29 cellular contexts compared by ENCODE assay signal in the genomic region with DNA sequence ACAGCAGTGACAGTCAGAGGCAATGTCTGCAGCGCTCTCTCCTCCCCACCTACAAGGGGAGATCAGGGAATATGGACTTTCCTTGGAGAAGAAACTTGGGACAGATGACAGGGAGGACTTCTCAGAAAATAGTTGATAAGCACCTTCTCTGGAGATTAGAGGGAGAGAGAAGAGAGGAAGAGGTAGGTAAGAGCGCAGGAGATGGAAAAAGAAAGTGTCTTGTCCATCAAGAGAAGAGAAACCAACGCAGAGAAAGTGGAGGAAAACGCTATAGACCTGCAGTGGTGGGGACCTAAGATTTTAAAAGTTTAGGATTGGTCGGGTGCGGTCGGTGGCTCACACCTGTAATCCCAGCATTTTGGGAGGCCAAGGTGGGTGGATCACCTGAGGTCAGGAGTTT.
"Had no signal": no experiment of that assay in that cellular context is flagged by ENCODE, and none has a peak within 500 bp of the region (broad histone marks: within the 10 kb centered on the region; RNA-seq: fewer than 3 reads in every experiment).

No MANE protein-coding gene starts in this region.

- H3K4me3 ChIP-seq: stomach, suprapubic skin, testis, thoracic aorta, thyroid gland, tibial artery, tibial nerve, transverse colon, upper lobe of left lung, upper lobe of right lung, uterus, vagina had no signal

- H3K9me3 ChIP-seq: stomach, suprapubic skin, testis, thoracic aorta, thyroid gland, tibial artery, tibial nerve, transverse colon, upper lobe of left lung, upper lobe of right lung, uterus, vagina had no signal

- H3K4me1 ChIP-seq: testis, thyroid gland, tibial artery, tibial nerve, transverse colon, upper lobe of left lung, upper lobe of right lung, uterus, vagina had no signal

- H3K27ac ChIP-seq: stomach, suprapubic skin, testis, thoracic aorta, thyroid gland, tibial artery, tibial nerve, transverse colon, upper lobe of left lung, upper lobe of right lung, uterus, vagina had no signal

- H3K27ac Mint-ChIP-seq: stimulated activated effector memory CD8-positive, alpha-beta T cell treated with anti-CD3 and anti-CD28 coated beads, Interleukin-12 subunit alpha, Interleukin-12 subunit beta, amount 100 ng/mL, for 72 hours; stimulated activated memory B cell treated with anti-CD40 and anti-IgM and Interleukin-4, amounts not matched to agents 10 μg/mL and 1 μg/mL and 100 μg/mL, for 72 hours; stimulated activated naive CD8-positive, alpha-beta T cell treated with anti-CD3 and anti-CD28 coated beads, Interleukin-15, amount 100 ng/mL, for 72 hours; stimulated activated naive CD8-positive, alpha-beta T cell treated with anti-CD3 and anti-CD28 coated beads, Interleukin-15, Interleukin-2, amounts not matched to agents 100 ng/mL and 50 ng/mL, for 24 hours; type B pancreatic cell had no signal

- DNase-seq: stimulated activated CD4-positive, alpha-beta T cell treated with anti-CD3 and anti-CD28 coated beads, Interleukin-2, amount 100 ng/mL, for 48 hours; stimulated activated CD4-positive, alpha-beta T cell treated with anti-CD3 and anti-CD28 coated beads, Interleukin-4, amount 100 ng/mL, for 1 hour; stimulated activated CD4-positive, alpha-beta T cell treated with anti-CD3 and anti-CD28 coated beads, Interleukin-4, amount 100 ng/mL, for 24 hours; stimulated activated CD4-positive, alpha-beta T cell treated with anti-CD3 and anti-CD28 coated beads, Interleukin-4, amount 100 ng/mL, for 4 hours; stimulated activated CD8-positive, alpha-beta memory T cell treated with anti-CD3 and anti-CD28 coated beads, Interleukin-4, amount 100 ng/mL, for 48 hours; stimulated activated naive B cell treated with anti-CD40 and anti-IgM and Interleukin-4, amounts not matched to agents 10 μg/mL and 1 μg/mL and 100 μg/mL, for 72 hours; stimulated activated naive CD4-positive, alpha-beta T cell; stimulated activated naive CD4-positive, alpha-beta T cell treated with Interleukin-2 at 50 U/mL for 16 hours; stimulated activated naive CD8-positive, alpha-beta T cell treated with anti-CD3 and anti-CD28 coated beads, Interleukin-15, amount 100 ng/mL, for 72 hours; stimulated activated naive CD8-positive, alpha-beta T cell treated with anti-CD3 and anti-CD28 coated beads, Interleukin-15, Interleukin-2, amounts not matched to agents 100 U/mL and 50 U/mL, for 24 hours; stomach; substantia nigra; testis; thyroid gland; tibial artery; transverse colon; trophoblast cell; upper lobe of left lung; upper lobe of right lung; uterus had no signal

- H3K27me3 ChIP-seq: testis, thyroid gland, upper lobe of left lung had no signal

- ATAC-seq: stimulated activated effector memory CD8-positive, alpha-beta T cell treated with anti-CD3 and anti-CD28 coated beads, Interleukin-12 subunit alpha, Interleukin-12 subunit beta, amount 100 ng/mL, for 72 hours; stimulated activated memory B cell treated with anti-CD40 and anti-IgM and Interleukin-4, amounts not matched to agents 10 μg/mL and 1 μg/mL and 100 μg/mL, for 72 hours; stimulated activated naive B cell treated with anti-CD40 and anti-IgM and Interleukin-4, amounts not matched to agents 10 μg/mL and 1 μg/mL and 100 μg/mL, for 72 hours; stimulated activated naive CD8-positive, alpha-beta T cell treated with anti-CD3 and anti-CD28 coated beads, Interleukin-15, amount 100 ng/mL, for 72 hours; stimulated activated naive CD8-positive, alpha-beta T cell treated with anti-CD3 and anti-CD28 coated beads, Interleukin-15, Interleukin-2, amounts not matched to agents 100 U/mL and 50 U/mL, for 24 hours; upper lobe of right lung had no signal

- H3K36me3 Mint-ChIP-seq: stimulated activated effector memory CD8-positive, alpha-beta T cell treated with anti-CD3 and anti-CD28 coated beads, Interleukin-12 subunit alpha, Interleukin-12 subunit beta, amount 100 ng/mL, for 72 hours; stimulated activated memory B cell treated with anti-CD40 and anti-IgM and Interleukin-4, amounts not matched to agents 10 μg/mL and 1 μg/mL and 100 μg/mL, for 72 hours; stimulated activated naive B cell treated with anti-CD40 and anti-IgM and Interleukin-4, amounts not matched to agents 10 μg/mL and 1 μg/mL and 100 μg/mL, for 72 hours; type B pancreatic cell had no signal

- FAIRE-seq: urothelium cell line had no signal

- H3K4me3 Mint-ChIP-seq: stimulated activated effector memory CD8-positive, alpha-beta T cell treated with anti-CD3 and anti-CD28 coated beads, Interleukin-12 subunit alpha, Interleukin-12 subunit beta, amount 100 ng/mL, for 72 hours; stimulated activated memory B cell treated with anti-CD40 and anti-IgM and Interleukin-4, amounts not matched to agents 10 μg/mL and 1 μg/mL and 100 μg/mL, for 72 hours; stimulated activated naive B cell treated with anti-CD40 and anti-IgM and Interleukin-4, amounts not matched to agents 10 μg/mL and 1 μg/mL and 100 μg/mL, for 72 hours; stimulated activated naive CD8-positive, alpha-beta T cell treated with anti-CD3 and anti-CD28 coated beads, Interleukin-15, amount 100 ng/mL, for 72 hours; stimulated activated naive CD8-positive, alpha-beta T cell treated with anti-CD3 and anti-CD28 coated beads, Interleukin-15, Interleukin-2, amounts not matched to agents 100 ng/mL and 50 ng/mL, for 24 hours; type B pancreatic cell had no signal

- H3K36me3 ChIP-seq: stomach, suprapubic skin, thoracic aorta, thyroid gland, tibial artery, tibial nerve, transverse colon, upper lobe of left lung, upper lobe of right lung, uterus, vagina had no signal
